In the genomic region with DNA sequence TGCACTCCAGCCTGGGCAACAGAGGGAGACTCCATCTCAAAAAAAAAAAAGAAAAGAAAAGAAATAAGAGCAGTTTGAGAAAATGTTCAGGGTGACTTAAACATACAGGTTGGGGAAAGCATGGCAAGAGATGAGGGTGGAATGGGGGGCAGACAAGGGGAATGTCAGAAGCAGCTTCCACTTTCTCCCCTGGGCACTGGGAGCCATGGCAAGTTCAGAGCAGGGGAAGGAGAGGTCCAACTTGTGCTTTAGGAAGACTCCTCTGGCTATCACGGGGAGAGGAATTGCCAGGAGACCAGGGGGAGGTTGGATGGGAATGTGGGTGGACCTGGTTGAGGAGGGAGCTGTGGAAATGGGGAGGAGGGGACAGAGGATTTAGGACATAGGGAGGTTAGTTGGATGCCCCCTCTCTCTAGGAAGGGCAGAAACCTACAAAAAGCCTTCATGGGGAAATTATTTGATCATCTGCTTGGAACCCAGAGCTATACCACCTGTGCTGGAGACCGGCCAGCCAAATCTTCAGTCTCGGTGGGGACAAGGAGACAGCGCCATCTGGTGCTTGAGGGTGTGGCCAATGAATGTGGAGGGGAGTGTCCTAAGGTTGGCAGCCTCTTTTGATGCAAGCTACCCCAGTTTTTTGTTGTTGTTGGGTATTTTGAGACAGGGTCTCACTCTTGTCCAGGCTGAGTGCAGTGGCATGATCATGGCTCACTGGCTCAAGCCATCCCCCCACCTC, we compare ENCODE assay signal across 8 cellular contexts. TPM values are rescaled to one million over a fixed set of nuclear protein-coding genes. Genes with fewer than 3 reads are reported as not detected.
DNase-seq lines count a peak whose midpoint lies in the region; ATAC-seq, FAIRE-seq and TF ChIP-seq lines count a peak whose summit lies in the region.

No MANE protein-coding gene starts in this region.

- H2BK12ac ChIP-seq in mesenchymal stem cell (ENCODE audit: low read length in 2 of 2): no peak overlapping the region

- FAIRE-seq in H54 (lab: Jason Lieb, UNC): no peak

- H3K4me3 ChIP-seq in GM12875 (ENCODE audit: low read depth, low read length) (no peak overlapping the region), brain microvascular endothelial cell (ENCODE audit: low read depth, low read length) (no peak overlapping the region), mesenchymal stem cell (ENCODE audit: insufficient read depth in 1 of 2, low read depth in 1 of 2, low read length in 2 of 2) (no peak overlapping the region), thyroid gland (replicated peaks in 1 of 3) (no peak overlapping the region)

- peaks cover 18% of the 10 kb centered on the region for H3K36me3 ChIP-seq in brain microvascular endothelial cell (replicated peaks)
- H3K36me3 ChIP-seq in mesenchymal stem cell (ENCODE audit: control insufficient read depth in 1 of 2, insufficient read depth in 2 of 2, low read depth in 1 of 2, low read length in 2 of 2): peaks cover 41% of the 10 kb centered on the region in 2 experiments
- peaks cover 0 to 5% of the 10 kb centered on the region in 2 donors for H3K36me3 ChIP-seq in thyroid gland

- intact Hi-C loops in thyroid gland (cut with DNase I): no loop called here

- H3K4me1 ChIP-seq in mesenchymal stem cell (ENCODE audit: control insufficient read depth, insufficient read depth, low read depth, low read length) (peaks cover 7% of the 10 kb centered on the region), thyroid gland (no peaks in the 10 kb centered on the region)

- peaks cover 26% of the 10 kb centered on the region for H3K79me1 ChIP-seq in mesenchymal stem cell (replicated peaks; ENCODE audit: low read length, poor library complexity, severe bottlenecking)

- no peak overlapping the region for H2BK15ac ChIP-seq in mesenchymal stem cell (ENCODE audit: low read depth, poor library complexity, severe bottlenecking)

- no peak overlapping the region for H2AFZ ChIP-seq in mesenchymal stem cell (ENCODE audit: low read depth, low read length)

- H2BK5ac ChIP-seq in mesenchymal stem cell (ENCODE audit: low read depth, low read length, poor library complexity, severe bottlenecking): no peak overlapping the region

- WGBS in mesenchymal stem cell: 58% methylated on average over 4 of the region's 4 CpGs
- 37 to 47% methylated on average over 4 of the region's 4 CpGs for WGBS in thyroid gland, 2 donors

- no peak overlapping the region for H3K14ac ChIP-seq in mesenchymal stem cell (ENCODE audit: low read length in 2 of 2)

- peak overlapping the region; percentile 46 for H4K8ac ChIP-seq in mesenchymal stem cell (ENCODE audit: low read length)

- no peak overlapping the region for H3K18ac ChIP-seq in mesenchymal stem cell (ENCODE audit: low read depth in 1 of 2, low read length in 2 of 2)

- H3K9me3 ChIP-seq in mesenchymal stem cell (ENCODE audit: control insufficient read depth, low read length) (no peaks in the 10 kb centered on the region), thyroid gland (no peaks in the 10 kb centered on the region)

- H3K27ac ChIP-seq in brain microvascular endothelial cell (no peak overlapping the region), mesenchymal stem cell (ENCODE audit: low read length, poor library complexity, severe bottlenecking) (no peak overlapping the region), thyroid gland (no peak overlapping the region)

- no peaks in the 10 kb centered on the region for H3K27me3 ChIP-seq in brain microvascular endothelial cell (replicated peaks)
- H3K27me3 ChIP-seq in mesenchymal stem cell (ENCODE audit: control insufficient read depth in 1 of 2, insufficient read depth in 1 of 2, low read length in 2 of 2): no peaks in the 10 kb centered on the region
- H3K27me3 ChIP-seq in thyroid gland: no peaks in the 10 kb centered on the region

- H3K9ac ChIP-seq in mesenchymal stem cell (ENCODE audit: low read length): no peak overlapping the region

- H2AK5ac ChIP-seq in mesenchymal stem cell (ENCODE audit: low read length, severe bottlenecking): no peak overlapping the region

- H3K4me2 ChIP-seq in mesenchymal stem cell (ENCODE audit: low read length, poor library complexity, severe bottlenecking): no peak overlapping the region

- H4K91ac ChIP-seq in mesenchymal stem cell (ENCODE audit: low read length): no peak overlapping the region

- in situ Hi-C loops in brain microvascular endothelial cell (cut with HindIII; ENCODE audit: low pct_ligation_motif_present, low sequenced_read_pairs): no loop called here

- no peak overlapping the region for H3K4ac ChIP-seq in mesenchymal stem cell (ENCODE audit: low read depth in 1 of 2, low read length in 2 of 2)

- DNase-seq in NCI-H1694 (lab: John Stamatoyannopoulos, UW) (peak; percentile 77), UCSD-AML1 (lab: John Stamatoyannopoulos, UW; ENCODE audit: unreplicated experiment) (peak; percentile 45), brain microvascular endothelial cell (no peak), mesenchymal stem cell (peak; percentile 42), thyroid gland (peak; percentile 73 to 74), H54 (ENCODE audit: insufficient read length, low spot score) (no peak)

- H2BK120ac ChIP-seq in mesenchymal stem cell (ENCODE audit: low read depth, low read length): no peak overlapping the region

- ATAC-seq in HG02938 (IDR thresholded peaks at IDR 0.05; ENCODE audit: unreplicated experiment): no peak

- no peak for TF ChIP-seq POLR2A in thyroid gland (IDR thresholded peaks at IDR 0.05)
- no peak for TF ChIP-seq POLR2A in H54 (IDR thresholded peaks at IDR 0.05; ENCODE audit: low read depth, low read length)

- H3K23ac ChIP-seq in mesenchymal stem cell (ENCODE audit: low read length in 2 of 2): no peak overlapping the region

- peak; percentile 63; the same call in 1 of the 2 replicates for TF ChIP-seq CTCF in GM12875 (IDR thresholded peaks at IDR 0.05; ENCODE audit: borderline replicate concordance, insufficient read depth, low read depth, low read length)
- TF ChIP-seq CTCF in brain microvascular endothelial cell (IDR thresholded peaks at IDR 0.05; ENCODE audit: low read depth, low read length, missing control alignments): peak; percentile 68
- peak in 4 of 6 experiments; percentile 9 to 52 (median 38) for TF ChIP-seq CTCF in thyroid gland (IDR thresholded peaks at IDR 0.05)

RNA-seq across cellular contexts. Expression of gene STRN4, which starts 7.3 kb away (rescaled TPM):
- 56.4 TPM for polyA plus RNA-seq in mesenchymal stem cell (2013, experiment 1 of 2)
- 56.1 TPM for polyA plus RNA-seq in mesenchymal stem cell (2013, experiment 2 of 2)
- 10 to 100 TPM; 54.1 to 73.4 (median 67.7) TPM for total RNA-seq in thyroid gland

RNA-seq across cellular contexts. Expression of gene FKRP, which starts 7.7 kb away (rescaled TPM):
- 24.9 TPM for polyA plus RNA-seq in mesenchymal stem cell (2013, experiment 1 of 2)
- 24.4 TPM for polyA plus RNA-seq in mesenchymal stem cell (2013, experiment 2 of 2)
- 10 to 100 TPM; 20.1 to 40.1 (median 23.1) TPM for total RNA-seq in thyroid gland

RNA-seq across cellular contexts. Expression of gene SLC1A5, which starts 34.8 kb away (rescaled TPM):
- polyA plus RNA-seq in mesenchymal stem cell (2013, experiment 1 of 2): 164 TPM
- 163 TPM for polyA plus RNA-seq in mesenchymal stem cell (2013, experiment 2 of 2)
- 10 to 100 TPM in 3 of 4 donors, 1 to 10 TPM in 1; 9.3 to 18.5 (median 11.8) TPM for total RNA-seq in thyroid gland

RNA-seq across cellular contexts. Expression of gene PRKD2, which starts 36.7 kb away (rescaled TPM):
- polyA plus RNA-seq in mesenchymal stem cell (2013, experiment 1 of 2): 25.9 TPM
- 23.5 TPM for polyA plus RNA-seq in mesenchymal stem cell (2013, experiment 2 of 2)
- 10 to 100 TPM; 23.7 to 40.7 (median 32.7) TPM for total RNA-seq in thyroid gland

Comparison
In these comparisons a context has a peak if more than half of its experiments do, and no peak if none do; other contexts are left out.
1. DNase-seq: peak in NCI-H1694 (single experiment), UCSD-AML1 (single experiment), mesenchymal stem cell (single experiment) and thyroid gland (2 of 2); none in brain microvascular endothelial cell (single experiment) and H54 (single experiment).
2. Peak in every context shown above with its lines, with median percentiles within 50 percentile points of each other: CTCF ChIP-seq.